In genomic region chr10:110793128-110793812, GRCh38 we compare ENCODE assay signal across 18 cellular contexts.
DNase-seq lines count a peak whose midpoint lies in the region; ATAC-seq and TF ChIP-seq lines count a peak whose summit lies in the region.
"Had no signal": no experiment of that assay in that cellular context is flagged by ENCODE, and none has a peak within 500 bp of the region (broad histone marks: within the 10 kb centered on the region; RNA-seq: fewer than 3 reads in every experiment).

No MANE protein-coding gene starts in this region.

- no peak for TF ChIP-seq CTCF in breast epithelium (IDR thresholded peaks at IDR 0.05)
- TF ChIP-seq CTCF in mammary epithelial cell (conservative IDR thresholded peaks at IDR 0.05 in 1 of 2, IDR thresholded peaks at IDR 0.05 in 1 of 2; ENCODE audit: extremely low read depth in 1 of 2, insufficient read depth in 1 of 2, low read depth in 1 of 2, low read length in 2 of 2): no peak
- TF ChIP-seq CTCF in esophagus muscularis mucosa (IDR thresholded peaks at IDR 0.05): no peak
- no peak for TF ChIP-seq CTCF in liver (IDR thresholded peaks at IDR 0.05; ENCODE audit: low read depth, low read length, missing input control)
- TF ChIP-seq CTCF in transverse colon (IDR thresholded peaks at IDR 0.05): no peak
- TF ChIP-seq CTCF in spleen (IDR thresholded peaks at IDR 0.05 in 8 of 11, conservative IDR thresholded peaks at IDR 0.05 in 3 of 11): no peak

- H3K9ac ChIP-seq in mammary epithelial cell (ENCODE audit: insufficient read depth, low read length) (no peak overlapping the region), liver (ENCODE audit: low read depth in 1 of 2, low read length in 2 of 2) (no peak overlapping the region)

- DNase-seq in breast epithelium (ENCODE audit: low spot score in 2 of 2) (no peak), mammary epithelial cell (no peak), esophagus muscularis mucosa (ENCODE audit: extremely low spot score) (no peak), transverse colon (no peak), spleen (no peak), NCI-H146 (lab: John Stamatoyannopoulos, UW) (no peak)
- DNase-seq: activated B cell treated with CpG ODN at 0.5 μM for 24 hours; activated naive CD4-positive, alpha-beta T cell treated with anti-CD3 and anti-CD28 coated beads, Interleukin-2, amount 10 ng/mL, durations not matched to agents 7 days and 5 days; CD8-positive, alpha-beta T cell; effector memory CD8-positive, alpha-beta T cell; gastrocnemius medialis; naive B cell; NCI-H446 treated with DMSO at 0.1 percent for 48 hours; PC-3; stimulated activated naive B cell treated with anti-CD40 and anti-IgM and Interleukin-4, amounts not matched to agents 10 μg/mL and 1 μg/mL and 100 μg/mL, for 72 hours had no signal

- in situ Hi-C loops in mammary epithelial cell (cut with MboI; ENCODE audit: low sequenced_read_pairs in 2 of 2) (no loop called here), transverse colon (cut with MboI; ENCODE audit: low pct_ligation_motif_present in 1 of 4, low pct_unique_long_range_greater_than_20kb in 1 of 4, low sequenced_read_pairs in 3 of 4) (loop anchor here in 1 of 4 donors (25.0 kb wide), 1 partner anchor 94 kb away; no protein-coding TSS in a partner anchor)

- BruUV-seq in mammary epithelial cell (replicated peaks; lab: Mats Ljungman, UMichigan): no TSS peak

- no peak overlapping the region for H3K4me2 ChIP-seq in mammary epithelial cell (ENCODE audit: insufficient read depth, low read depth, low read length)
- H3K4me2 ChIP-seq: A549 had no signal

- intact Hi-C loops in breast epithelium (cut with DNase I; ENCODE audit: low total_unique reads): no loop called here
- intact Hi-C loops in mammary epithelial cell (cut with micrococcal nuclease): no loop called here
- intact Hi-C loops in esophagus muscularis mucosa (cut with DNase I): no loop called here
- intact Hi-C loops in transverse colon (cut with DNase I; ENCODE audit: low total_unique reads): no loop called here
- intact Hi-C loops in spleen (cut with DNase I; ENCODE audit: low total_unique reads): no loop called here

- H3K4me1 ChIP-seq in breast epithelium: peaks cover 0 to 3% of the 10 kb centered on the region in 2 donors
- no peaks in the 10 kb centered on the region for H3K4me1 ChIP-seq in mammary epithelial cell (ENCODE audit: insufficient read depth, low read length)
- H3K4me1 ChIP-seq in esophagus muscularis mucosa: peaks cover 29 to 60% (median 55%) of the 10 kb centered on the region in 4 donors
- H3K4me1 ChIP-seq in liver (ENCODE audit: control insufficient read depth in 4 of 4, insufficient read depth in 4 of 4, low read length in 3 of 4): peaks cover 2 to 17% (median 9%) of the 10 kb centered on the region in 4 donors
- H3K4me1 ChIP-seq in transverse colon: peaks cover 9 to 43% (median 13%) of the 10 kb centered on the region in 4 donors
- peaks cover 0 to 9% (median 0%) of the 10 kb centered on the region in 6 donors for H3K4me1 ChIP-seq in spleen
- H3K4me1 ChIP-seq: A549 had no signal

- H3K79me2 ChIP-seq in mammary epithelial cell (ENCODE audit: insufficient read depth, low read length): no peaks in the 10 kb centered on the region

- H3K27ac ChIP-seq in breast epithelium (peak overlapping the region; percentile 31 to 39), mammary epithelial cell (ENCODE audit: insufficient read depth, low read depth, low read length) (no peak overlapping the region), esophagus muscularis mucosa (replicated peaks in 1 of 4) (peak overlapping the region; percentile 65 to 70 (median 68)), liver (ENCODE audit: low read depth in 1 of 2, low read length in 2 of 2) (peak overlapping the region; percentile 24 to 73), transverse colon (peak overlapping the region; percentile 22 to 59 (median 56)), spleen (no peak overlapping the region)
- H3K27ac ChIP-seq: A549, gastrocnemius medialis had no signal

- no peak overlapping the region for H2AFZ ChIP-seq in mammary epithelial cell (ENCODE audit: low read depth, low read length)

- TF ChIP-seq EP300 in esophagus muscularis mucosa (IDR thresholded peaks at IDR 0.05) (no peak), transverse colon (IDR thresholded peaks at IDR 0.05; ENCODE audit: low read depth) (no peak)

- ATAC-seq in HG02884 (IDR thresholded peaks at IDR 0.05; ENCODE audit: unreplicated experiment): no peak
- ATAC-seq: A549; CD8-positive, alpha-beta T cell; effector memory CD8-positive, alpha-beta T cell; gastrocnemius medialis; PC-3 had no signal

- dilution Hi-C loops in mammary epithelial cell (cut with HindIII; ENCODE audit: low sequenced_read_pairs): no loop called here

- H3K9me3 ChIP-seq in breast epithelium (no peaks in the 10 kb centered on the region), mammary epithelial cell (replicated peaks; ENCODE audit: insufficient read depth, low read length) (no peaks in the 10 kb centered on the region), esophagus muscularis mucosa (no peaks in the 10 kb centered on the region), liver (ENCODE audit: control insufficient read depth in 4 of 4, low read length in 3 of 4) (no peaks in the 10 kb centered on the region), transverse colon (no peaks in the 10 kb centered on the region), spleen (no peaks in the 10 kb centered on the region)
- H3K9me3 ChIP-seq: A549, gastrocnemius medialis had no signal

- no peaks in the 10 kb centered on the region for H3K36me3 ChIP-seq in breast epithelium
- H3K36me3 ChIP-seq in mammary epithelial cell (ENCODE audit: insufficient read depth, low read length): no peaks in the 10 kb centered on the region
- H3K36me3 ChIP-seq in esophagus muscularis mucosa: peaks cover 0 to 10% (median 0%) of the 10 kb centered on the region in 4 donors
- no peaks in the 10 kb centered on the region for H3K36me3 ChIP-seq in liver (ENCODE audit: control insufficient read depth in 4 of 4, insufficient read depth in 3 of 4, low read depth in 1 of 4, low read length in 3 of 4)
- H3K36me3 ChIP-seq in transverse colon: no peaks in the 10 kb centered on the region
- H3K36me3 ChIP-seq in spleen: no peaks in the 10 kb centered on the region

- H3K27me3 ChIP-seq in breast epithelium: no peaks in the 10 kb centered on the region
- H3K27me3 ChIP-seq in mammary epithelial cell (ENCODE audit: insufficient read depth, low read length): no peaks in the 10 kb centered on the region
- H3K27me3 ChIP-seq in esophagus muscularis mucosa: no peaks in the 10 kb centered on the region
- no peaks in the 10 kb centered on the region for H3K27me3 ChIP-seq in liver (ENCODE audit: control insufficient read depth in 4 of 4, insufficient read depth in 4 of 4, low read length in 3 of 4)
- H3K27me3 ChIP-seq in transverse colon: no peaks in the 10 kb centered on the region
- H3K27me3 ChIP-seq in spleen (replicated peaks in 1 of 7): peaks cover 0 to 14% (median 0%) of the 10 kb centered on the region in 7 donors
- H3K27me3 ChIP-seq: gastrocnemius medialis had no signal

- CTCF ChIA-PET in mammary epithelial cell (lab: Charles Lee; ENCODE audit: low non-redundant PET): no interaction called here

- H4K20me1 ChIP-seq in mammary epithelial cell (ENCODE audit: insufficient read depth, low read length): no peaks in the 10 kb centered on the region

- TF ChIP-seq POLR2A in breast epithelium (IDR thresholded peaks at IDR 0.05): no peak
- no peak for TF ChIP-seq POLR2A in esophagus muscularis mucosa (IDR thresholded peaks at IDR 0.05; ENCODE audit: low read depth)
- no peak for TF ChIP-seq POLR2A in transverse colon (IDR thresholded peaks at IDR 0.05)
- no peak for TF ChIP-seq POLR2A in spleen (IDR thresholded peaks at IDR 0.05)

- WGBS in mammary epithelial cell (ENCODE audit: low coverage, missing lambda C conversion rate): 88% methylated on average over 9 of the region's 9 CpGs
- 59% methylated on average over 9 of the region's 9 CpGs for WGBS in esophagus muscularis mucosa
- 32% methylated on average over 9 of the region's 9 CpGs for WGBS in liver
- WGBS in transverse colon (ENCODE audit: low coverage in 1 of 2), 2 donors: 66 to 77% methylated on average over 3 to 9 of the region's 9 CpGs
- 78 to 83% (median 79%) methylated on average over 9 of the region's 9 CpGs for WGBS in spleen, 5 donors

- H3K4me3 ChIP-seq in breast epithelium (peak overlapping the region in 1 of 3 donors; percentile 24), mammary epithelial cell (replicated peaks in 1 of 3; ENCODE audit: insufficient read depth in 1 of 3, low read depth in 2 of 3, low read length in 3 of 3) (no peak overlapping the region), esophagus muscularis mucosa (no peak overlapping the region), liver (ENCODE audit: low read depth in 1 of 3, low read length in 3 of 3) (peak overlapping the region in 1 of 3 donors; percentile 22), transverse colon (no peak overlapping the region), spleen (no peak overlapping the region)
- H3K4me3 ChIP-seq: A549, gastrocnemius medialis had no signal

- peak in 1 of 2 donors; percentile 19 for TF ChIP-seq RAD21 in liver (IDR thresholded peaks at IDR 0.05)

TF ChIP-seq in liver, 16 proteins besides CTCF, POLR2A, EP300 and RAD21 (continues in another document):
- TF ChIP-seq GABPA (IDR thresholded peaks at IDR 0.05 in 1 of 2, conservative IDR thresholded peaks at IDR 0.05 in 1 of 2) (peak; percentile 25 to 30), RXRA (IDR thresholded peaks at IDR 0.05) (no peak), HNF4A (conservative IDR thresholded peaks at IDR 0.05) (peak in 1 of 2 donors; percentile 27), FOXA2 (IDR thresholded peaks at IDR 0.05) (no peak), EGR1 (IDR thresholded peaks at IDR 0.05; ENCODE audit: low read depth in 2 of 2) (no peak), JUND (IDR thresholded peaks at IDR 0.05) (no peak), TAF1 (conservative IDR thresholded peaks at IDR 0.05) (peak; percentile 21), YY1 (IDR thresholded peaks at IDR 0.05) (peak; percentile 47), SP1 (IDR thresholded peaks at IDR 0.05) (no peak)
- TF ChIP-seq, protein P1, sequence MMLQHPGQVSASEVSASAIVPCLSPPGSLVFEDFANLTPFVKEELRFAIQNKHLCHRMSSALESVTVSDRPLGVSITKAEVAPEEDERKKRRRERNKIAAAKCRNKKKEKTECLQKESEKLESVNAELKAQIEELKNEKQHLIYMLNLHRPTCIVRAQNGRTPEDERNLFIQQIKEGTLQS (IDR thresholded peaks at IDR 0.05): no peak
- TF ChIP-seq, protein P2, sequence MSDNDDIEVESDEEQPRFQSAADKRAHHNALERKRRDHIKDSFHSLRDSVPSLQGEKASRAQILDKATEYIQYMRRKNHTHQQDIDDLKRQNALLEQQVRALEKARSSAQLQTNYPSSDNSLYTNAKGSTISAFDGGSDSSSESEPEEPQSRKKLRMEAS (IDR thresholded peaks at IDR 0.05): peak; percentile 38

Comparison
In these comparisons a context has a peak if more than half of its experiments do, and no peak if none do; other contexts are left out.
1. H3K27ac ChIP-seq: peak in breast epithelium (2 of 2), esophagus muscularis mucosa (4 of 4), liver (2 of 2) and transverse colon (4 of 4); none in mammary epithelial cell (single experiment) and spleen (0 of 8).